Comparison of ENCODE assay signal across 9 cellular contexts in genomic region chr3:152071924-152072323, GRCh38.
A peak's percentile ranks its signal among the peaks of the same experiment; 100 is the strongest.
DNase-seq lines count a peak whose midpoint lies in the region; TF ChIP-seq lines count a peak whose summit lies in the region.
"Had no signal": no experiment of that assay in that cellular context is flagged by ENCODE, and none has a peak within 500 bp of the region (broad histone marks: within the 10 kb centered on the region; RNA-seq: fewer than 3 reads in every experiment).

No MANE protein-coding gene starts in this region.

- H3K4me1 ChIP-seq in A673 (ENCODE audit: insufficient read depth, low read length, poor library complexity, severe bottlenecking) = peaks cover 11% of the 10 kb centered on the region

- TF ChIP-seq CTCF in A673 (conservative IDR thresholded peaks at IDR 0.05; ENCODE audit: low read depth, low read length) = peak; percentile 56

- BruUV-seq in A673 (replicated peaks; lab: Mats Ljungman, UMichigan) = no TSS peak

- H3K4me3 ChIP-seq in A673 (ENCODE audit: low read depth, low read length, poor library complexity, severe bottlenecking) = no peak overlapping the region

- no peaks in the 10 kb centered on the region for H3K36me3 ChIP-seq in A673 (ENCODE audit: insufficient read depth, low read length, poor library complexity, severe bottlenecking)

- POLR2A ChIA-PET in A673 (lab: Charles Lee; ENCODE audit: low non-redundant PET) = no interaction called here

- intact Hi-C loops in A673 (cut with micrococcal nuclease; ENCODE audit: unreplicated experiment) = loop anchor here (2.0 to 10.0 kb wide), 2 partner anchors 373 to 503 kb away; no protein-coding TSS in a partner anchor

- CTCF ChIA-PET in A673 (lab: Charles Lee) = interaction anchor here (0.8 to 1.3 kb wide), 2 partner anchors 112 to 401 kb away, joined by 3 read pairs; no protein-coding TSS in a partner anchor

- H3K9me3 ChIP-seq in A673 (ENCODE audit: low read depth, low read length, poor library complexity, severe bottlenecking) = no peaks in the 10 kb centered on the region

- H3K27ac ChIP-seq in A673 (ENCODE audit: low read depth, low read length, poor library complexity, severe bottlenecking) = no peak overlapping the region

- DNase-seq in A673 (ENCODE audit: low spot score) (peak; percentile 64), GM03348 (ENCODE audit: low spot score) (peak; percentile 64), M059J (ENCODE audit: low read depth) (peak; percentile 65), astrocyte of the hippocampus (ENCODE audit: low read depth, low spot score) (peak; percentile 64), kidney tubule cell (ENCODE audit: low spot score) (peak; percentile 51), mesenteric fat pad (ENCODE audit: low spot score) (no peak), amygdala (lab: John Stamatoyannopoulos, UW) (no peak), NCI-H526 treated with DMSO at 0.1 percent for 48 hours (lab: John Stamatoyannopoulos, UW) (no peak)
- DNase-seq: left cardiac atrium had no signal

- no peaks in the 10 kb centered on the region for H3K27me3 ChIP-seq in A673 (replicated peaks; ENCODE audit: insufficient read depth, low read depth, low read length, poor library complexity)

Comparison
In these comparisons a context has a peak if more than half of its experiments do, and no peak if none do; other contexts are left out.
1. DNase-seq: peak in A673 (single experiment), GM03348 (single experiment), M059J (single experiment), astrocyte of the hippocampus (single experiment) and kidney tubule cell (single experiment); none in mesenteric fat pad (single experiment), amygdala (0 of 56) and NCI-H526 treated with DMSO at 0.1 percent for 48 hours (single experiment).